Comparison of ENCODE assay signal across 1 cellular context in genomic region chr12:77488041-77488620, GRCh38.
TF ChIP-seq lines count a peak whose summit lies in the region.

No MANE protein-coding gene starts in this region.

TF ChIP-seq in SK-N-SH, 30 proteins besides CTCF, POLR2A, EP300 and RAD21:
- 0 out of 2 replicates have a peak, but pooled peaks have one; percentile 10 for TF ChIP-seq PBX3 (IDR thresholded peaks at IDR 0.05)
- peak; percentile 56; the same call in 1 of the 2 replicates for TF ChIP-seq TEAD4 (IDR thresholded peaks at IDR 0.05; ENCODE audit: borderline replicate concordance, insufficient read depth)
- no peak for TF ChIP-seq SIN3A (IDR thresholded peaks at IDR 0.05; ENCODE audit: borderline replicate concordance, low read depth, low read length)
